14 cellular contexts compared by ENCODE assay signal in genomic region chr10:17005621-17006566, GRCh38.
A peak's percentile ranks its signal among the peaks of the same experiment; 100 is the strongest.
DNase-seq lines count a peak whose midpoint lies in the region; ATAC-seq and TF ChIP-seq lines count a peak whose summit lies in the region.
"Had no signal": no experiment of that assay in that cellular context is flagged by ENCODE, and none has a peak within 500 bp of the region (broad histone marks: within the 10 kb centered on the region; RNA-seq: fewer than 3 reads in every experiment).

No MANE protein-coding gene starts in this region.

- no peak for TF ChIP-seq CTCF in CD8-positive, alpha-beta T cell (IDR thresholded peaks at IDR 0.05)
- TF ChIP-seq CTCF in epithelial cell of esophagus (IDR thresholded peaks at IDR 0.05; ENCODE audit: insufficient read depth, low read depth, low read length, missing control alignments) (no peak), psoas muscle (IDR thresholded peaks at IDR 0.05) (no peak), progenitor cell of endocrine pancreas (IDR thresholded peaks at IDR 0.05; ENCODE audit: unreplicated experiment) (no peak)

- H3K4me1 Mint-ChIP-seq in CD8-positive, alpha-beta T cell (ENCODE audit: low read depth): peaks cover 62% of the 10 kb centered on the region
- H3K4me1 Mint-ChIP-seq in T-cell (peaks cover 59 to 75% (median 74%) of the 10 kb centered on the region in 3 donors), progenitor cell of endocrine pancreas (ENCODE audit: low read depth) (peaks cover 2% of the 10 kb centered on the region)
- H3K4me1 Mint-ChIP-seq: activated B cell treated with CpG ODN at 0.5 μM for 24 hours had no signal

- H3K36me3 ChIP-seq in CD8-positive, alpha-beta T cell (ENCODE audit: insufficient read depth, low read length): no peaks in the 10 kb centered on the region
- H3K36me3 ChIP-seq in psoas muscle (ENCODE audit: insufficient read depth in 1 of 2, low read depth in 1 of 2): no peaks in the 10 kb centered on the region
- H3K36me3 ChIP-seq: neutrophil had no signal

- no peak for ATAC-seq in CD8-positive, alpha-beta T cell
- ATAC-seq in T-cell (replicated peaks in 1 of 4) (no peak), psoas muscle (no peak), GM21528 (IDR thresholded peaks at IDR 0.05; ENCODE audit: low FRiP score, unreplicated experiment) (no peak), GM19463 (IDR thresholded peaks at IDR 0.05; ENCODE audit: unreplicated experiment) (no peak)

- H3K27me3 ChIP-seq in CD8-positive, alpha-beta T cell (ENCODE audit: insufficient read depth, low read length): no peaks in the 10 kb centered on the region
- no peaks in the 10 kb centered on the region for H3K27me3 ChIP-seq in psoas muscle (ENCODE audit: insufficient read depth in 3 of 3, low read length in 2 of 3)

- no peak overlapping the region for H3K4me3 Mint-ChIP-seq in CD8-positive, alpha-beta T cell
- H3K4me3 Mint-ChIP-seq in T-cell: peak overlapping the region in 1 of 3 donors; percentile 57
- H3K4me3 Mint-ChIP-seq in progenitor cell of endocrine pancreas (ENCODE audit: low read depth): no peak overlapping the region
- H3K4me3 Mint-ChIP-seq: activated B cell treated with CpG ODN at 0.5 μM for 24 hours had no signal

- CTCF ChIA-PET in CD8-positive, alpha-beta T cell (lab: Charles Lee): no interaction called here
- CTCF ChIA-PET in T-cell (lab: Charles Lee): interaction anchor here (1.4 to 1.6 kb wide), 2 partner anchors 14 to 16 kb away, joined by 3 to 4 read pairs; no protein-coding TSS in a partner anchor

- H3K4me3 ChIP-seq in CD8-positive, alpha-beta T cell (ENCODE audit: low read depth, low read length): no peak overlapping the region
- H3K4me3 ChIP-seq in epithelial cell of esophagus (ENCODE audit: low read length): no peak overlapping the region
- no peak overlapping the region for H3K4me3 ChIP-seq in psoas muscle

- no peaks in the 10 kb centered on the region for H3K9me3 Mint-ChIP-seq in CD8-positive, alpha-beta T cell
- H3K9me3 Mint-ChIP-seq in T-cell: no peaks in the 10 kb centered on the region
- H3K9me3 Mint-ChIP-seq in progenitor cell of endocrine pancreas (ENCODE audit: low read depth): no peaks in the 10 kb centered on the region
- H3K9me3 Mint-ChIP-seq: activated B cell treated with CpG ODN at 0.5 μM for 24 hours had no signal

- peaks cover 52% of the 10 kb centered on the region for H3K4me1 ChIP-seq in CD8-positive, alpha-beta T cell (ENCODE audit: insufficient read depth, low read length)
- H3K4me1 ChIP-seq in psoas muscle: peaks cover 10% of the 10 kb centered on the region

- H3K27ac ChIP-seq in CD8-positive, alpha-beta T cell (ENCODE audit: low read depth, low read length): peak overlapping the region; percentile 12
- H3K27ac ChIP-seq in psoas muscle: peak overlapping the region; percentile 38
- H3K27ac ChIP-seq: neutrophil had no signal

- 83 to 86% (median 83%) methylated on average over 8 of the region's 8 CpGs for WGBS in psoas muscle, 3 donors

- intact Hi-C loops in CD8-positive, alpha-beta T cell (cut with DNase I, micrococcal nuclease): loop anchor here (1.0 to 10.0 kb wide), 2 partner anchors 16 to 59 kb away; no protein-coding TSS in a partner anchor
- intact Hi-C loops in psoas muscle (cut with DNase I): no loop called here

- H3K27me3 Mint-ChIP-seq in CD8-positive, alpha-beta T cell (ENCODE audit: low read depth): no peaks in the 10 kb centered on the region
- H3K27me3 Mint-ChIP-seq in T-cell: no peaks in the 10 kb centered on the region
- H3K27me3 Mint-ChIP-seq in progenitor cell of endocrine pancreas: no peaks in the 10 kb centered on the region

- POLR2A ChIA-PET in CD8-positive, alpha-beta T cell (lab: Charles Lee): interaction anchor here (1.0 kb wide), 1 partner anchor 18 kb away, joined by 3 read pairs; no protein-coding TSS in a partner anchor
- POLR2A ChIA-PET in T-cell (lab: Charles Lee): interaction anchor here (0.5 to 0.9 kb wide), 3 partner anchors 8 to 19 kb away, joined by 3 to 4 read pairs (median 4); no protein-coding TSS in a partner anchor

- peaks cover 1% of the 10 kb centered on the region for H3K36me3 Mint-ChIP-seq in CD8-positive, alpha-beta T cell
- H3K36me3 Mint-ChIP-seq in T-cell: peaks cover 2% of the 10 kb centered on the region
- H3K36me3 Mint-ChIP-seq in progenitor cell of endocrine pancreas (ENCODE audit: insufficient read depth): no peaks in the 10 kb centered on the region

- no peaks in the 10 kb centered on the region for H3K9me3 ChIP-seq in CD8-positive, alpha-beta T cell (ENCODE audit: low read length)
- H3K9me3 ChIP-seq in psoas muscle: no peaks in the 10 kb centered on the region
- H3K9me3 ChIP-seq: neutrophil had no signal

- DNase-seq in CD8-positive, alpha-beta T cell: no peak
- DNase-seq in T-cell (no peak), epithelial cell of esophagus (ENCODE audit: low read depth) (peak; percentile 88), psoas muscle (no peak), HUDEP-2 (lab: John Stamatoyannopoulos, UW; ENCODE audit: unreplicated experiment in 76 of 76) (no peak), progenitor cell of endocrine pancreas (ENCODE audit: low spot score, unreplicated experiment) (no peak)
- DNase-seq: activated B cell treated with CpG ODN at 0.5 μM for 24 hours; activated CD8-positive, alpha-beta memory T cell treated with anti-CD3 and anti-CD28 coated beads, Interleukin-2, amount 50 U/mL, for 48 hours; glutamatergic neuron; NCI-H1105; NCI-H526 had no signal

- peak overlapping the region; percentile 18 for H3K27ac Mint-ChIP-seq in CD8-positive, alpha-beta T cell
- H3K27ac Mint-ChIP-seq in T-cell: peak overlapping the region; percentile 10 to 77
- H3K27ac Mint-ChIP-seq in progenitor cell of endocrine pancreas: no peak overlapping the region
- H3K27ac Mint-ChIP-seq: activated B cell treated with CpG ODN at 0.5 μM for 24 hours had no signal

Comparison
In these comparisons a context has a peak if more than half of its experiments do, and no peak if none do; other contexts are left out.
1. intact Hi-C loops: an anchor here in CD8-positive, alpha-beta T cell (1.0 to 10.0 kb wide); none called in psoas muscle.